1 cellular context compared by ENCODE assay signal in genomic region chr14:23588884-23589598, GRCh38.
TF ChIP-seq lines count a peak whose summit lies in the region.

No MANE protein-coding gene starts in this region.

TF ChIP-seq in K562, 482 proteins besides CTCF, POLR2A, EP300 and RAD21 (continues in another document):
- TF ChIP-seq PHF21A (IDR thresholded peaks at IDR 0.05; ENCODE audit: borderline replicate concordance, low read depth) (no peak), CHD7 (IDR thresholded peaks at IDR 0.05; ENCODE audit: low read depth, low read length) (no peak), CC2D1A (IDR thresholded peaks at IDR 0.05) (peak; percentile 53; the same call in 1 of the 2 replicates), L3MBTL2 (IDR thresholded peaks at IDR 0.05) (no peak), RHOXF2B (CRISPR knock-in tag; conservative IDR thresholded peaks at IDR 0.05) (no peak), NFE2 (IDR thresholded peaks at IDR 0.05; ENCODE audit: low read depth) (no peak), KAT7 (CRISPR knock-in tag; IDR thresholded peaks at IDR 0.05; ENCODE audit: borderline replicate concordance) (no peak), TCFL5 (CRISPR knock-in tag; conservative IDR thresholded peaks at IDR 0.05) (no peak), ZNF668 (CRISPR knock-in tag; IDR thresholded peaks at IDR 0.05) (no peak), PHTF2 (CRISPR knock-in tag; IDR thresholded peaks at IDR 0.05) (no peak), FUS (optimal IDR thresholded peaks at IDR 0.05; ENCODE audit: low read depth, low read length) (no peak), IRF9 (tag; IDR thresholded peaks at IDR 0.05) (no peak), GABPB1 (CRISPR knock-in tag; IDR thresholded peaks at IDR 0.05) (peak; percentile 31; the same call in 1 of the 2 replicates), XRCC3 (IDR thresholded peaks at IDR 0.05) (no peak), ZSCAN29 (IDR thresholded peaks at IDR 0.05) (no peak), HMBOX1 (IDR thresholded peaks at IDR 0.05) (no peak), NBN (IDR thresholded peaks at IDR 0.05; ENCODE audit: low read depth) (no peak; the same call in 1 of the 2 replicates), CTCFL (IDR thresholded peaks at IDR 0.05; ENCODE audit: borderline replicate concordance, insufficient read depth, low read depth, low read length, poor library complexity, severe bottlenecking) (no peak), DEAF1 (CRISPR knock-in tag; IDR thresholded peaks at IDR 0.05) (peak; percentile 75), KDM1A (IDR thresholded peaks at IDR 0.05) (no peak), PKNOX1 (IDR thresholded peaks at IDR 0.05) (peak; percentile 33; the same call in 1 of the 2 replicates), CREM (IDR thresholded peaks at IDR 0.05; ENCODE audit: low read depth) (peak; percentile 44; the same call in 1 of the 2 replicates), NFRKB (IDR thresholded peaks at IDR 0.05; ENCODE audit: low read depth) (no peak), BACH1 (tag; IDR thresholded peaks at IDR 0.05) (no peak), HOMEZ (CRISPR knock-in tag; IDR thresholded peaks at IDR 0.05) (no peak), TGIF2 (CRISPR knock-in tag; IDR thresholded peaks at IDR 0.05) (no peak), ATF1 (CRISPR knock-in tag; IDR thresholded peaks at IDR 0.05) (no peak), ATF1 (tag; IDR thresholded peaks at IDR 0.05) (0 out of 2 replicates have a peak, but pooled peaks have one; percentile 15), HOXB6 (CRISPR knock-in tag; IDR thresholded peaks at IDR 0.05; ENCODE audit: borderline replicate concordance) (no peak), ZNF239 (CRISPR knock-in tag; IDR thresholded peaks at IDR 0.05) (no peak), SMARCE1 (IDR thresholded peaks at IDR 0.05) (0 out of 2 replicates have a peak, but pooled peaks have one; percentile 37), JUN (IDR thresholded peaks at IDR 0.05; ENCODE audit: borderline replicate concordance, low read depth, low read length) (0 out of 2 replicates have a peak, but pooled peaks have one; percentile 24), JUN (CRISPR knock-in tag; IDR thresholded peaks at IDR 0.05; ENCODE audit: borderline replicate concordance) (no peak), ZNF395 (CRISPR knock-in tag; IDR thresholded peaks at IDR 0.05) (no peak), SRF (CRISPR knock-in tag; IDR thresholded peaks at IDR 0.05) (peak in 1 of 2 experiments; percentile 90; a peak in 1 of 4 replicates), NR2C2 (CRISPR knock-in tag; IDR thresholded peaks at IDR 0.05) (no peak), NR2C2 (tag; IDR thresholded peaks at IDR 0.05) (no peak), MBD2 (IDR thresholded peaks at IDR 0.05; ENCODE audit: borderline replicate concordance, low read depth) (no peak), ETV6 (IDR thresholded peaks at IDR 0.05; ENCODE audit: borderline replicate concordance in 1 of 2, low read depth in 2 of 2, low read length in 1 of 2) (no peak), ETV6 (CRISPR knock-in tag; IDR thresholded peaks at IDR 0.05; ENCODE audit: borderline replicate concordance) (no peak), BCL6 (CRISPR knock-in tag; IDR thresholded peaks at IDR 0.05) (no peak)
